11 cellular contexts compared by ENCODE assay signal in the genomic region with DNA sequence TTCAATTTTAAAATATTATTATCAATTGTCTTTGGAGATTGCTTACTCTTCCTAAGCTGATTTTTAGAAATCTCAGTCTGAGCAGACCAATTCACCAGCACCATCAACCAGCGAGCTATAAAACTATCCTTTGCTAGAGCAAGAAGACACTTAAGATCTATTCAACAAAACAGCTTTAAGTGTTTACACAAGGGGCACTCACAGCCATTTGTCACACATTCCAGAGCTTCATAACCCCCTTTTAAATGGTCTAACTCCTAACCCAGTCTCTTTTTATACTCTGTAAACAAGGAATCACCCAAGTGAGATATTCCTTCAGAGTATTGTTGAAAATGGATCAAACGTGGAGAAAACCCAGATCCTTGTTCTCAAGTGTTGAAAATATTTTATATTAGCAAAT.
"Had no signal": no experiment of that assay in that cellular context is flagged by ENCODE, and none has a peak within 500 bp of the region (broad histone marks: within the 10 kb centered on the region; RNA-seq: fewer than 3 reads in every experiment).

No MANE protein-coding gene starts in this region.

- H3K27ac ChIP-seq: gastroesophageal sphincter, left ventricle myocardium inferior, lower lobe of right lung had no signal

- H3K27me3 ChIP-seq: gastroesophageal sphincter had no signal

- DNase-seq: effector memory CD4-positive, alpha-beta T cell; immature natural killer cell; left ventricle myocardium inferior; lower lobe of right lung; naive B cell; posterior cingulate gyrus; stimulated activated naive CD4-positive, alpha-beta T cell; trophoblast cell had no signal

- H3K36me3 ChIP-seq: gastroesophageal sphincter, left ventricle myocardium inferior, lower lobe of right lung had no signal

- H3K9me3 ChIP-seq: gastroesophageal sphincter, left ventricle myocardium inferior, lower lobe of right lung had no signal

- H3K4me1 ChIP-seq: gastroesophageal sphincter, left ventricle myocardium inferior, lower lobe of right lung had no signal

- ATAC-seq: esophagus mucosa, gastroesophageal sphincter, lower lobe of right lung, sciatic nerve had no signal

- H3K4me3 ChIP-seq: gastroesophageal sphincter, left ventricle myocardium inferior, lower lobe of right lung had no signal
